ENCODE assay signal across 22 cellular contexts in genomic region chr13:110563463-110563774, GRCh38. TPM values are rescaled to one million over a fixed set of nuclear protein-coding genes. Genes with fewer than 3 reads are reported as not detected.
A peak's percentile ranks its signal among the peaks of the same experiment; 100 is the strongest.
DNase-seq lines count a peak whose midpoint lies in the region; ATAC-seq, FAIRE-seq and TF ChIP-seq lines count a peak whose summit lies in the region.
"Had no signal": no experiment of that assay in that cellular context is flagged by ENCODE, and none has a peak within 500 bp of the region (broad histone marks: within the 10 kb centered on the region; RNA-seq: fewer than 3 reads in every experiment).

No MANE protein-coding gene starts in this region.

- H3K9me3 ChIP-seq in CD4-positive, alpha-beta memory T cell (ENCODE audit: control insufficient read depth in 1 of 2, low read length in 2 of 2), result no peaks in the 10 kb centered on the region
- no peaks in the 10 kb centered on the region for H3K9me3 ChIP-seq in HUES6 (ENCODE audit: control insufficient read depth, insufficient read depth, low read depth, low read length)
- no peaks in the 10 kb centered on the region for H3K9me3 ChIP-seq in H1 (ENCODE audit: insufficient read depth in 2 of 2, low read depth in 1 of 2, low read length in 1 of 2)
- H3K9me3 ChIP-seq: esophagus squamous epithelium, pancreas, thyroid gland had no signal

- H3K56ac ChIP-seq in H1 (replicated peaks; ENCODE audit: insufficient read length, low read depth, low read length), result no peak overlapping the region

- no peak overlapping the region for H3K23ac ChIP-seq in H1 (ENCODE audit: insufficient read length)

- H4K5ac ChIP-seq in H1 (ENCODE audit: insufficient read length, low read depth, low read length), result no peak overlapping the region

- peaks cover 2 to 6% of the 10 kb centered on the region in 2 donors for H3K27me3 Mint-ChIP-seq in CD4-positive, alpha-beta memory T cell
- peaks cover 0 to 6% (median 2%) of the 10 kb centered on the region in 5 donors for H3K27me3 Mint-ChIP-seq in naive thymus-derived CD8-positive, alpha-beta T cell
- H3K27me3 Mint-ChIP-seq: activated naive CD4-positive, alpha-beta T cell treated with anti-CD3 and anti-CD28 coated beads, Interleukin-2, amount 50 U/mL, for 24 hours had no signal

- no peak overlapping the region for H3K27ac ChIP-seq in CD4-positive, alpha-beta memory T cell (ENCODE audit: low read depth, low read length)
- no peak overlapping the region for H3K27ac ChIP-seq in HUES6 (ENCODE audit: low read depth, low read length)
- H3K27ac ChIP-seq in H1 (ENCODE audit: low read depth, low read length), result no peak overlapping the region
- H3K27ac ChIP-seq: SJSA1 had no signal

- no peak for TF ChIP-seq RAD21 in H1 (IDR thresholded peaks at IDR 0.05 in 1 of 2, conservative IDR thresholded peaks at IDR 0.05 in 1 of 2; ENCODE audit: low read depth in 2 of 2, low read length in 2 of 2)

- intact Hi-C loops in CD4-positive, alpha-beta memory T cell (cut with micrococcal nuclease), result no loop called here

- TF ChIP-seq EP300 in H1 (IDR thresholded peaks at IDR 0.05; ENCODE audit: borderline replicate concordance in 1 of 2, low read depth in 2 of 2, low read length in 2 of 2), result no peak

- H3K23me2 ChIP-seq in H1 (ENCODE audit: low read depth, low read length), result peaks cover 17% of the 10 kb centered on the region

- FAIRE-seq in H1 (lab: Jason Lieb, UNC), result no peak
- FAIRE-seq: bronchial epithelial cell, pancreas had no signal

- no peak overlapping the region for H2BK20ac ChIP-seq in H1 (ENCODE audit: low read length)

- H2BK12ac ChIP-seq in H1 (ENCODE audit: low read depth, low read length), result 0 out of 2 replicates have a peak overlapping the region, but pooled peaks have one; percentile 50

- no peak for DNase-seq in CD4-positive, alpha-beta memory T cell
- DNase-seq in H1 (ENCODE audit: low read depth in 1 of 2, low spot score in 2 of 2), result no peak
- no peak for DNase-seq in naive thymus-derived CD8-positive, alpha-beta T cell
- no peak for DNase-seq in NCI-H69 (lab: John Stamatoyannopoulos, UW)
- DNase-seq: activated CD4-positive, alpha-beta T cell treated with anti-CD3 and anti-CD28 coated beads for 36 hours; activated T-cell treated with anti-CD3 and anti-CD28 coated beads for 4 hours; C1 segment of cervical spinal cord; esophagus squamous epithelium; Kasumi-1; NCI-H748 treated with DMSO at 0.1 percent for 48 hours; OCI-M1; pancreas; T-helper 9 cell had no signal

- H3K9ac ChIP-seq in HUES6 (ENCODE audit: low read length), result no peak overlapping the region
- H3K9ac ChIP-seq in H1 (replicated peaks in 1 of 4; ENCODE audit: extremely low read depth in 1 of 4, low read depth in 3 of 4, low read length in 3 of 4), result no peak overlapping the region

- no peak overlapping the region for H3K4me3 ChIP-seq in CD4-positive, alpha-beta memory T cell (ENCODE audit: low read length in 2 of 2)
- H3K4me3 ChIP-seq in HUES6 (ENCODE audit: low read depth, low read length) (peak overlapping the region; percentile 97), H1 (ENCODE audit: extremely low read depth in 1 of 4, insufficient read depth in 2 of 4, low read depth in 3 of 4, low read length in 4 of 4) (no peak overlapping the region)
- H3K4me3 ChIP-seq: SJSA1 had no signal

- H3K79me1 ChIP-seq in H1 (ENCODE audit: low read depth, low read length), result peaks cover 6% of the 10 kb centered on the region; the same call in 1 of the 2 replicates

- peak overlapping the region in 5 of 8 donors; percentile 31 to 100 (median 49) for H3K4me3 Mint-ChIP-seq in CD4-positive, alpha-beta memory T cell
- peak overlapping the region in 7 of 10 donors; percentile 6 to 99 (median 39) for H3K4me3 Mint-ChIP-seq in naive thymus-derived CD8-positive, alpha-beta T cell

- no peak overlapping the region for H3K14ac ChIP-seq in H1 (ENCODE audit: insufficient read length)

- peaks cover 0 to 20% of the 10 kb centered on the region in 2 experiments; a peak in 1 of 4 replicates for H3K79me2 ChIP-seq in H1 (ENCODE audit: control insufficient read depth in 1 of 2, insufficient read depth in 2 of 2, low read length in 2 of 2)

- H3K18ac ChIP-seq in H1 (ENCODE audit: extremely low read depth, low read length), result no peak overlapping the region

- no peak overlapping the region for H4K8ac ChIP-seq in H1 (ENCODE audit: extremely low read depth, insufficient read depth, low read length)

- ATAC-seq in naive thymus-derived CD8-positive, alpha-beta T cell, result no peak
- ATAC-seq in GM19395 (IDR thresholded peaks at IDR 0.05; ENCODE audit: unreplicated experiment), result no peak
- no peak for ATAC-seq in GM18909 (IDR thresholded peaks at IDR 0.05; ENCODE audit: poor library complexity, unreplicated experiment)
- ATAC-seq in GM18517 (IDR thresholded peaks at IDR 0.05; ENCODE audit: unreplicated experiment), result no peak
- ATAC-seq: activated CD4-positive, alpha-beta T cell treated with anti-CD3 and anti-CD28 coated beads for 36 hours; pancreas had no signal

- TF ChIP-seq CTCF in H1 (IDR thresholded peaks at IDR 0.05; ENCODE audit: control extremely low read depth in 1 of 3, insufficient read depth in 1 of 3, low read depth in 1 of 3, low read length in 3 of 3), result no peak

- peaks cover 17% of the 10 kb centered on the region for H3K4me1 ChIP-seq in CD4-positive, alpha-beta memory T cell (ENCODE audit: insufficient read depth, low read length)
- H3K4me1 ChIP-seq in HUES6 (ENCODE audit: control insufficient read depth, insufficient read depth, low read length), result peaks cover 34% of the 10 kb centered on the region
- H3K4me1 ChIP-seq in H1 (replicated peaks in 1 of 4; ENCODE audit: control insufficient read depth in 3 of 4, insufficient read depth in 4 of 4, low read length in 3 of 4), result peaks cover 3 to 11% (median 5%) of the 10 kb centered on the region in 4 experiments; a peak in 6 of 7 replicates

- POLR2A ChIA-PET in CD4-positive, alpha-beta memory T cell (lab: Charles Lee; ENCODE audit: partially characterized antibody), result interaction anchor here (0.8 kb wide), 1 partner anchor 52 kb away, joined by 4 read pairs; the partner anchor contains the start of gene NAXD
- POLR2A ChIA-PET in H1 (lab: Charles Lee; ENCODE audit: partially characterized antibody), result interaction anchor here (1.2 kb wide), 1 partner anchor 82 kb away, joined by 3 read pairs; no protein-coding TSS in a partner anchor
- POLR2A ChIA-PET in naive thymus-derived CD8-positive, alpha-beta T cell (lab: Charles Lee), result no interaction called here

- no peak overlapping the region for H3K4ac ChIP-seq in H1 (replicated peaks; ENCODE audit: insufficient read length, low read depth, low read length)

- 82% methylated on average over 9 of the region's 9 CpGs; no CpG with 5 or more reads in 1 of the 2 experiments for WGBS in H1 (ENCODE audit: extremely low coverage in 1 of 2, insufficient coverage in 1 of 2, insufficient read length in 1 of 2, insufficient replicate concordance in 2 of 2, low coverage in 1 of 2, low lambda C conversion rate in 2 of 2, missing lambda C conversion rate in 1 of 2), 2 experiments

- no peaks in the 10 kb centered on the region for H3K27me3 ChIP-seq in CD4-positive, alpha-beta memory T cell (ENCODE audit: insufficient read depth, low read length)
- 0 out of 2 replicates have a peak, but pooled peaks cover 3% of the 10 kb centered on the region for H3K27me3 ChIP-seq in HUES6 (ENCODE audit: control insufficient read depth, insufficient read depth, low read length)
- peaks cover 0 to 7% (median 2%) of the 10 kb centered on the region in 4 experiments; a peak in 3 of 7 replicates for H3K27me3 ChIP-seq in H1 (replicated peaks in 1 of 4; ENCODE audit: control insufficient read depth in 3 of 4, extremely low read depth in 1 of 4, insufficient read depth in 3 of 4, low read length in 3 of 4)
- H3K27me3 ChIP-seq: pancreas, thyroid gland had no signal

- H4K91ac ChIP-seq in H1 (replicated peaks; ENCODE audit: insufficient read length, low read length), result no peak overlapping the region

- H2AK5ac ChIP-seq in H1 (ENCODE audit: low read depth, low read length), result 0 out of 2 replicates have a peak overlapping the region, but pooled peaks have one; percentile 53

- peaks cover 0 to 1% (median 0%) of the 10 kb centered on the region in 8 donors for H3K9me3 Mint-ChIP-seq in CD4-positive, alpha-beta memory T cell
- H3K9me3 Mint-ChIP-seq in naive thymus-derived CD8-positive, alpha-beta T cell, result no peaks in the 10 kb centered on the region
- H3K9me3 Mint-ChIP-seq: activated naive CD4-positive, alpha-beta T cell treated with anti-CD3 and anti-CD28 coated beads, Interleukin-2, amount 50 U/mL, for 24 hours; memory B cell had no signal

- H2BK5ac ChIP-seq in H1 (ENCODE audit: low read depth, low read length), result no peak overlapping the region

- no peaks in the 10 kb centered on the region for H3K36me3 ChIP-seq in CD4-positive, alpha-beta memory T cell (ENCODE audit: insufficient read depth, low read length)
- H3K36me3 ChIP-seq in HUES6 (ENCODE audit: control insufficient read depth, insufficient read depth, low read length) (0 out of 2 replicates have a peak, but pooled peaks cover 8% of the 10 kb centered on the region), H1 (ENCODE audit: control insufficient read depth in 2 of 4, insufficient read depth in 4 of 4, low read length in 3 of 4) (no peaks in the 10 kb centered on the region)
- H3K36me3 ChIP-seq: esophagus squamous epithelium, pancreas, SJSA1, thyroid gland had no signal

- peaks cover 9 to 41% (median 21%) of the 10 kb centered on the region in 4 donors for H3K4me1 Mint-ChIP-seq in CD4-positive, alpha-beta memory T cell
- peaks cover 18 to 34% (median 27%) of the 10 kb centered on the region in 4 donors for H3K4me1 Mint-ChIP-seq in naive thymus-derived CD8-positive, alpha-beta T cell

- H2BK15ac ChIP-seq in H1 (ENCODE audit: low read length), result 0 out of 2 replicates have a peak overlapping the region, but pooled peaks have one; percentile 46

- CTCF ChIA-PET in CD4-positive, alpha-beta memory T cell (lab: Charles Lee; ENCODE audit: partially characterized antibody), result no interaction called here
- CTCF ChIA-PET in H1 (lab: Charles Lee; ENCODE audit: partially characterized antibody), result interaction anchor here (0.7 to 1.8 kb wide), 4 partner anchors 12 to 49 kb away, joined by 3 to 4 read pairs (median 3); no protein-coding TSS in a partner anchor

- no peak for TF ChIP-seq POLR2A in H1 (IDR thresholded peaks at IDR 0.05; ENCODE audit: control extremely low read depth in 1 of 2, low read depth in 2 of 2, low read length in 2 of 2)

- H2AFZ ChIP-seq in H1 (ENCODE audit: low read length), result no peak overlapping the region

- peak overlapping the region in 1 of 2 experiments; percentile 85; a peak in 2 of 4 replicates for H3K4me2 ChIP-seq in H1 (ENCODE audit: insufficient read depth in 1 of 2, low read depth in 2 of 2, low read length in 2 of 2)

- no peak overlapping the region for H2BK120ac ChIP-seq in H1 (replicated peaks; ENCODE audit: low read depth, low read length)

- H4K20me1 ChIP-seq in H1 (replicated peaks in 1 of 2; ENCODE audit: control insufficient read depth in 1 of 2, insufficient read depth in 2 of 2, low read length in 2 of 2), result peaks cover 0 to 1% of the 10 kb centered on the region in 2 experiments

- H3K36me3 Mint-ChIP-seq in CD4-positive, alpha-beta memory T cell, result peaks cover 0 to 4% of the 10 kb centered on the region in 2 donors
- H3K36me3 Mint-ChIP-seq in naive thymus-derived CD8-positive, alpha-beta T cell, result no peaks in the 10 kb centered on the region
- H3K36me3 Mint-ChIP-seq: activated naive CD4-positive, alpha-beta T cell treated with anti-CD3 and anti-CD28 coated beads, Interleukin-2, amount 50 U/mL, for 24 hours; memory B cell had no signal

- no peak overlapping the region for H3K27ac Mint-ChIP-seq in CD4-positive, alpha-beta memory T cell
- H3K27ac Mint-ChIP-seq in naive thymus-derived CD8-positive, alpha-beta T cell, result no peak overlapping the region
- H3K27ac Mint-ChIP-seq: activated CD4-positive, alpha-beta T cell treated with anti-CD3 and anti-CD28 coated beads for 36 hours; activated naive CD4-positive, alpha-beta T cell treated with anti-CD3 and anti-CD28 coated beads, Interleukin-2, amount 50 U/mL, for 24 hours; memory B cell had no signal

RNA-seq across cellular contexts. Expression of gene RAB20, which starts 1.9 kb away (rescaled TPM):
- total RNA-seq in CD4-positive, alpha-beta memory T cell, result 1 to 10 TPM; 2.2 to 3.2 TPM
- polyA plus RNA-seq in CD4-positive, alpha-beta memory T cell, result 1 to 10 TPM; 2.8 to 5.7 TPM
- total RNA-seq in H1 (2021; fragmentation: NEBNext Ultra II Directional; extraction: Animal tissue kit (Norgen Biotek cat#: 25700)), result 24.7 and 27.9 TPM in 2 replicates
- 14.8 and 21.5 TPM in 2 replicates for polyA plus RNA-seq in H1 (2011; rRNA removed)
- polyA plus RNA-seq in H1 (2011; cell fraction: cytosol; rRNA removed), result 23.6 TPM
- polyA plus RNA-seq in H1 (2011; cell fraction: nucleus; rRNA removed), result 14.3 TPM
- polyA plus RNA-seq in H1 (2012, experiment 1 of 2), result 17.1 to 20.8 TPM (median 17.7 TPM) in 4 replicates
- 24.0 TPM for polyA plus RNA-seq in H1 (2012, experiment 2 of 2)
- polyA plus RNA-seq in H1 (2013, experiment 1 of 2), result 16.4 TPM
- polyA plus RNA-seq in H1 (2013, experiment 2 of 2), result 16.1 TPM
- polyA minus RNA-seq in H1 (2011; rRNA and poly(A)+ RNA removed), result 8.5 and 11.9 TPM in 2 replicates
- polyA minus RNA-seq in H1 (2011; cell fraction: cytosol; rRNA and poly(A)+ RNA removed), result 11.2 TPM
- polyA minus RNA-seq in H1 (2011; cell fraction: nucleus; rRNA and poly(A)+ RNA removed), result 4.9 TPM
- 1 to 10 TPM; 2.2 to 2.9 TPM for total RNA-seq in naive thymus-derived CD8-positive, alpha-beta T cell
- polyA plus RNA-seq in naive thymus-derived CD8-positive, alpha-beta T cell, result 1 to 10 TPM; 2.4 to 4.5 (median 3.3) TPM

RNA-seq across cellular contexts. Expression of gene NAXD, which starts 51.9 kb away (rescaled TPM):
- total RNA-seq in CD4-positive, alpha-beta memory T cell, result 10 to 100 TPM; 32.6 to 33.4 TPM
- polyA plus RNA-seq in CD4-positive, alpha-beta memory T cell, result 10 to 100 TPM; 20.4 TPM
- total RNA-seq in H1 (2021; fragmentation: NEBNext Ultra II Directional; extraction: Animal tissue kit (Norgen Biotek cat#: 25700)), result 23.6 and 25.4 TPM in 2 replicates
- 35.5 and 38.2 TPM in 2 replicates for polyA plus RNA-seq in H1 (2011; rRNA removed)
- 36.4 TPM for polyA plus RNA-seq in H1 (2011; cell fraction: cytosol; rRNA removed)
- polyA plus RNA-seq in H1 (2011; cell fraction: nucleus; rRNA removed), result 55.1 TPM
- polyA plus RNA-seq in H1 (2012, experiment 1 of 2), result 23.7 to 27.2 TPM (median 25.9 TPM) in 4 replicates
- polyA plus RNA-seq in H1 (2012, experiment 2 of 2), result 17.0 TPM
- 20.8 TPM for polyA plus RNA-seq in H1 (2013, experiment 1 of 2)
- 20.3 TPM for polyA plus RNA-seq in H1 (2013, experiment 2 of 2)
- polyA minus RNA-seq in H1 (2011; rRNA and poly(A)+ RNA removed), result 17.3 and 21.0 TPM in 2 replicates
- 8.7 TPM for polyA minus RNA-seq in H1 (2011; cell fraction: cytosol; rRNA and poly(A)+ RNA removed)
- polyA minus RNA-seq in H1 (2011; cell fraction: nucleus; rRNA and poly(A)+ RNA removed), result 14.9 TPM
- 10 to 100 TPM; 34.3 to 38.1 TPM for total RNA-seq in naive thymus-derived CD8-positive, alpha-beta T cell
- 10 to 100 TPM; 10.4 to 26.9 (median 18.1) TPM for polyA plus RNA-seq in naive thymus-derived CD8-positive, alpha-beta T cell
